In genomic region chr12:122651520-122652224, GRCh38 we compare ENCODE assay signal across 19 cellular contexts. TPM values are rescaled to one million over a fixed set of nuclear protein-coding genes. Genes with fewer than 3 reads are reported as not detected.
DNase-seq lines count a peak whose midpoint lies in the region; ATAC-seq, FAIRE-seq and TF ChIP-seq lines count a peak whose summit lies in the region.
"Had no signal": no experiment of that assay in that cellular context is flagged by ENCODE, and none has a peak within 500 bp of the region (broad histone marks: within the 10 kb centered on the region; RNA-seq: fewer than 3 reads in every experiment).

No MANE protein-coding gene starts in this region.

- intact Hi-C loops in kidney (cut with DNase I) = no loop called here

- no peaks in the 10 kb centered on the region for H3K79me1 ChIP-seq in mesenchymal stem cell (replicated peaks; ENCODE audit: low read length, poor library complexity, severe bottlenecking)

- 90% methylated on average over 8 of the region's 11 CpGs for WGBS in mesenchymal stem cell

- H3K4me1 ChIP-seq in kidney (ENCODE audit: control insufficient read depth in 1 of 2, insufficient read depth in 1 of 2, low read depth in 1 of 2, low read length in 2 of 2) (no peaks in the 10 kb centered on the region), mesenchymal stem cell (ENCODE audit: control insufficient read depth, insufficient read depth, low read depth, low read length) (no peaks in the 10 kb centered on the region)

- H2AK5ac ChIP-seq in mesenchymal stem cell (ENCODE audit: low read length, severe bottlenecking) = no peak overlapping the region

- H3K4me1 Mint-ChIP-seq in progenitor cell of endocrine pancreas (ENCODE audit: low read depth) (no peaks in the 10 kb centered on the region), immature natural killer cell (peaks cover 4 to 5% of the 10 kb centered on the region in 2 donors)

- H2BK5ac ChIP-seq in mesenchymal stem cell (ENCODE audit: low read depth, low read length, poor library complexity, severe bottlenecking) = no peak overlapping the region

- ATAC-seq in esophagus mucosa = peak; percentile 91
- ATAC-seq: GM12878 had no signal

- H3K9me3 ChIP-seq in kidney (ENCODE audit: control insufficient read depth in 1 of 2, low read length in 2 of 2) (no peaks in the 10 kb centered on the region), mesenchymal stem cell (ENCODE audit: control insufficient read depth, low read length) (no peaks in the 10 kb centered on the region)

- no peaks in the 10 kb centered on the region for H3K36me3 Mint-ChIP-seq in progenitor cell of endocrine pancreas (ENCODE audit: insufficient read depth)
- no peaks in the 10 kb centered on the region for H3K36me3 Mint-ChIP-seq in immature natural killer cell
- H3K36me3 Mint-ChIP-seq: IgD-negative memory B cell had no signal

- no peak overlapping the region for H2BK12ac ChIP-seq in mesenchymal stem cell (ENCODE audit: low read length in 2 of 2)

- H3K14ac ChIP-seq in mesenchymal stem cell (ENCODE audit: low read length in 2 of 2) = no peak overlapping the region

- H3K4me3 Mint-ChIP-seq in progenitor cell of endocrine pancreas (ENCODE audit: low read depth) (no peak overlapping the region), immature natural killer cell (no peak overlapping the region)
- H3K4me3 Mint-ChIP-seq: IgD-negative memory B cell had no signal

- H3K27ac Mint-ChIP-seq in progenitor cell of endocrine pancreas (peak overlapping the region; percentile 41), immature natural killer cell (no peak overlapping the region)
- H3K27ac Mint-ChIP-seq: IgD-negative memory B cell had no signal

- H4K91ac ChIP-seq in mesenchymal stem cell (ENCODE audit: low read length) = no peak overlapping the region

- H3K4ac ChIP-seq in mesenchymal stem cell (ENCODE audit: low read depth in 1 of 2, low read length in 2 of 2) = no peak overlapping the region

- FAIRE-seq in kidney (lab: Jason Lieb, UNC) = no peak
- FAIRE-seq: GM12878, GM18507 had no signal

- H3K27me3 Mint-ChIP-seq in progenitor cell of endocrine pancreas (no peaks in the 10 kb centered on the region), immature natural killer cell (ENCODE audit: low read depth in 3 of 3) (peaks cover 0 to 2% (median 0%) of the 10 kb centered on the region in 3 donors)
- H3K27me3 Mint-ChIP-seq: IgD-negative memory B cell had no signal

- H4K8ac ChIP-seq in mesenchymal stem cell (ENCODE audit: low read length) = no peak overlapping the region

- H3K9me3 Mint-ChIP-seq in progenitor cell of endocrine pancreas (ENCODE audit: low read depth) (no peaks in the 10 kb centered on the region), immature natural killer cell (no peaks in the 10 kb centered on the region)
- H3K9me3 Mint-ChIP-seq: IgD-negative memory B cell had no signal

- H3K36me3 ChIP-seq in kidney (ENCODE audit: control insufficient read depth in 1 of 2, insufficient read depth in 2 of 2, low read length in 2 of 2) = no peaks in the 10 kb centered on the region
- H3K36me3 ChIP-seq in mesenchymal stem cell (ENCODE audit: control insufficient read depth in 1 of 2, insufficient read depth in 2 of 2, low read depth in 1 of 2, low read length in 2 of 2) = no peaks in the 10 kb centered on the region

- H3K9ac ChIP-seq in kidney (ENCODE audit: low read length in 2 of 2) (no peak overlapping the region), mesenchymal stem cell (ENCODE audit: low read length) (no peak overlapping the region)

- H2AFZ ChIP-seq in mesenchymal stem cell (ENCODE audit: low read depth, low read length) = no peak overlapping the region

- no peak overlapping the region for H3K23ac ChIP-seq in mesenchymal stem cell (ENCODE audit: low read length in 2 of 2)

- DNase-seq in progenitor cell of endocrine pancreas (ENCODE audit: low spot score, unreplicated experiment) (no peak), immature natural killer cell (no peak), NCI-H1436 (lab: John Stamatoyannopoulos, UW) (no peak), kidney (no peak), mesenchymal stem cell (no peak)
- DNase-seq: DMS79, NCI-H146, NCI-H2081 treated with DMSO at 0.1 percent for 48 hours, NCI-H524 treated with DMSO at 0.1 percent for 48 hours, RPMI8226 had no signal

- H3K18ac ChIP-seq in mesenchymal stem cell (ENCODE audit: low read depth in 1 of 2, low read length in 2 of 2) = no peak overlapping the region

- TF ChIP-seq CTCF in VCaP (conservative IDR thresholded peaks at IDR 0.05) (no peak), progenitor cell of endocrine pancreas (IDR thresholded peaks at IDR 0.05; ENCODE audit: unreplicated experiment) (no peak), kidney (IDR thresholded peaks at IDR 0.05; ENCODE audit: borderline replicate concordance, extremely low read depth, insufficient read depth) (no peak)

- H2BK15ac ChIP-seq in mesenchymal stem cell (ENCODE audit: low read depth, poor library complexity, severe bottlenecking) = no peak overlapping the region

- no peak overlapping the region for H3K4me3 ChIP-seq in kidney (ENCODE audit: low read length in 2 of 2)
- H3K4me3 ChIP-seq in mesenchymal stem cell (ENCODE audit: insufficient read depth in 1 of 2, low read depth in 1 of 2, low read length in 2 of 2) = no peak overlapping the region
- H3K4me3 ChIP-seq: GM12878 had no signal

- H3K4me2 ChIP-seq in mesenchymal stem cell (ENCODE audit: low read length, poor library complexity, severe bottlenecking) = no peak overlapping the region

- peak overlapping the region; percentile 60 for H3K27ac ChIP-seq in VCaP
- no peak overlapping the region for H3K27ac ChIP-seq in kidney (ENCODE audit: low read depth in 2 of 2, low read length in 2 of 2)
- H3K27ac ChIP-seq in mesenchymal stem cell (ENCODE audit: low read length, poor library complexity, severe bottlenecking) = no peak overlapping the region
- H3K27ac ChIP-seq: C4-2B had no signal

- H2BK120ac ChIP-seq in mesenchymal stem cell (ENCODE audit: low read depth, low read length) = no peak overlapping the region

- no peaks in the 10 kb centered on the region for H3K27me3 ChIP-seq in mesenchymal stem cell (ENCODE audit: control insufficient read depth in 1 of 2, insufficient read depth in 1 of 2, low read length in 2 of 2)

RNA-seq across cellular contexts. Expression of gene HCAR2, which starts 51.5 kb away (rescaled TPM):
- total RNA-seq in esophagus mucosa (29.7 TPM), progenitor cell of endocrine pancreas (0.67 and 1.5 TPM in 2 replicates), kidney (not detected)
- polyA plus RNA-seq in immature natural killer cell (not detected), kidney (ENCODE audit: insufficient read depth, low read depth, low replicate concordance) (not detected)
- 3.9 TPM for polyA plus RNA-seq in mesenchymal stem cell (2013, experiment 1 of 2)
- polyA plus RNA-seq in mesenchymal stem cell (2013, experiment 2 of 2) = 4.1 TPM
- total RNA-seq: G401, HT1080, OCI-LY7 had no signal
- polyA plus RNA-seq: IgD-negative memory B cell had no signal

Comparison
In these comparisons a context has a peak if more than half of its experiments do, and no peak if none do; other contexts are left out.
1. RNA of gene HCAR2, which starts 51.5 kb away (total RNA-seq): 29.7 TPM in esophagus mucosa (single experiment); 0.67 to 1.5 TPM in progenitor cell of endocrine pancreas and not detected in kidney (single experiment); every median in the first group is over 10 times any median in the second.